In the genomic region with DNA sequence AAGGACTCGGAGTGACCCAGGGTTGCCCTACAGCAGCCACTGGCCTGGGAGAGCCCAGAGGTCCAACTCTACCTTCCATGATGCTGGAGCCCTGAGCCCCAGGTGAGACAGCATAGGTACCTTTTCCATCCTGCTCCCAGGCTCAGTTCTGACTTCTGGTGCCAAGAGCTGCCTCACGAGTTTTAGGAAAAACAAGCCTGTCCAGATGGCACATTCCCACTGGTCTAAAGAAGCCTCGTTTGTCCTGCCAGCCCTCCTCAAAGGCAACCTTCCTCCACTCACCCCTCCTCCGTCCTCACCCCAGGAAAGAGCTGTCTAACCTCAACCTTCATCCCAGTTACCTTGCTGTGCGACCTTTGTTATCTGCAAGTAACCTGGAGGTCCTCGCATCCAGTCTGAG, we compare ENCODE assay signal across 19 cellular contexts. TPM values are rescaled to one million over a fixed set of nuclear protein-coding genes. Genes with fewer than 3 reads are reported as not detected.
DNase-seq lines count a peak whose midpoint lies in the region; ATAC-seq, FAIRE-seq and TF ChIP-seq lines count a peak whose summit lies in the region.
"Had no signal": no experiment of that assay in that cellular context is flagged by ENCODE, and none has a peak within 500 bp of the region (broad histone marks: within the 10 kb centered on the region; RNA-seq: fewer than 3 reads in every experiment).

No MANE protein-coding gene starts in this region.

- no peak overlapping the region for H3K9ac ChIP-seq in BLaER1 treated with 17β-estradiol and CSF1 and Interleukin-3, amounts not matched to agents 10 nM and 100 nM
- no peak overlapping the region for H3K9ac ChIP-seq in IMR-90 (ENCODE audit: low read depth, low read length)
- H3K9ac ChIP-seq: BLaER1 had no signal

- no peak for TF ChIP-seq POLR2A in IMR-90 (IDR thresholded peaks at IDR 0.05; ENCODE audit: low read depth, low read length)

- ATAC-seq in IMR-90 (ENCODE audit: low read depth), result no peak
- ATAC-seq in Right ventricle myocardium inferior, result no peak
- ATAC-seq: CD8-positive, alpha-beta T cell; GM12878 had no signal

- H2AFZ ChIP-seq in IMR-90 (replicated peaks; ENCODE audit: low read length, poor library complexity), result no peak overlapping the region

- H3K27me3 Mint-ChIP-seq in osteocyte (ENCODE audit: unreplicated experiment), result peaks cover 47% of the 10 kb centered on the region

- no peak overlapping the region for H2BK120ac ChIP-seq in IMR-90 (ENCODE audit: low read depth, low read length)

- no peak overlapping the region for H3K23ac ChIP-seq in IMR-90 (ENCODE audit: low read depth, low read length)

- POLR2A ChIA-PET in IMR-90 (lab: Charles Lee; ENCODE audit: unreplicated experiment), result no interaction called here

- FAIRE-seq in D721Med (lab: Jason Lieb, UNC), result no peak
- FAIRE-seq: GM12878, GM19239 had no signal

- H3K4me2 ChIP-seq in BLaER1 treated with 17β-estradiol and CSF1 and Interleukin-3, amounts not matched to agents 10 nM and 100 nM, result peak overlapping the region in 10 of 11 experiments; percentile 6 to 79 (median 67); a peak in 10 of 22 replicates
- H3K4me2 ChIP-seq in IMR-90 (ENCODE audit: low read depth, low read length), result no peak overlapping the region

- no peaks in the 10 kb centered on the region for H3K9me3 Mint-ChIP-seq in osteocyte (ENCODE audit: unreplicated experiment)
- H3K9me3 Mint-ChIP-seq: CD8-positive, alpha-beta T cell had no signal

- H3K27ac ChIP-seq in BLaER1 treated with 17β-estradiol and CSF1 and Interleukin-3, amounts not matched to agents 10 nM and 100 nM, result no peak overlapping the region
- no peak overlapping the region for H3K27ac ChIP-seq in IMR-90 (ENCODE audit: insufficient read depth, low read length)
- H3K27ac ChIP-seq in coronary artery, result no peak overlapping the region
- H3K27ac ChIP-seq: BLaER1, HL-60 had no signal

- H2BK5ac ChIP-seq in IMR-90 (ENCODE audit: low read depth, low read length, poor library complexity, severe bottlenecking), result no peak overlapping the region

- DNase-seq in IMR-90, result no peak
- DNase-seq in coronary artery (ENCODE audit: low spot score), result peak; percentile 33
- DNase-seq in osteocyte (ENCODE audit: extremely low spot score, unreplicated experiment), result peak; percentile 42
- no peak for DNase-seq in Right ventricle myocardium inferior (ENCODE audit: missing footprints)
- DNase-seq in D721Med (ENCODE audit: insufficient read length, low spot score), result no peak
- no peak for DNase-seq in NCI-H2029 (lab: John Stamatoyannopoulos, UW)
- DNase-seq: 8988T; Calu3; CD8-positive, alpha-beta T cell; DMS79 treated with DMSO at 0.1 percent for 48 hours; KBM-7 had no signal

- H4K91ac ChIP-seq in IMR-90 (ENCODE audit: insufficient read depth, low read depth, low read length), result no peak overlapping the region

- no peak overlapping the region for H2BK20ac ChIP-seq in IMR-90 (ENCODE audit: low read depth, low read length)

- in situ Hi-C loops in IMR-90 (cut with MboI; ENCODE audit: low sequenced_read_pairs), result no loop called here

- TF ChIP-seq RAD21 in IMR-90 (IDR thresholded peaks at IDR 0.05; ENCODE audit: low read length), result no peak

- H2AK5ac ChIP-seq in IMR-90 (ENCODE audit: low read depth, low read length), result no peak overlapping the region

- H2BK15ac ChIP-seq in IMR-90 (ENCODE audit: low read depth, low read length), result no peak overlapping the region

- no peaks in the 10 kb centered on the region for H3K27me3 ChIP-seq in BLaER1 treated with 17β-estradiol and CSF1 and Interleukin-3, amounts not matched to agents 10 nM and 100 nM
- H3K27me3 ChIP-seq in IMR-90 (ENCODE audit: control insufficient read depth, insufficient read depth, low read length), result peaks cover 32% of the 10 kb centered on the region
- H3K27me3 ChIP-seq: BLaER1 had no signal

- no peak overlapping the region for H3K27ac Mint-ChIP-seq in osteocyte (ENCODE audit: unreplicated experiment)
- H3K27ac Mint-ChIP-seq: CD8-positive, alpha-beta T cell; IgD-negative memory B cell had no signal

- H4K8ac ChIP-seq in IMR-90 (ENCODE audit: low read depth in 2 of 2, low read length in 2 of 2), result no peak overlapping the region

- BruUV-seq in IMR-90 (replicated peaks; lab: Mats Ljungman, UMichigan), result no TSS peak

- dilution Hi-C loops in IMR-90 (cut with HindIII; ENCODE audit: low sequenced_read_pairs, unreplicated experiment), result no loop called here

- H3K18ac ChIP-seq in IMR-90 (ENCODE audit: low read depth, low read length), result no peak overlapping the region; the same call in 1 of the 2 replicates

- no peak overlapping the region; the same call in 1 of the 2 replicates for H4K5ac ChIP-seq in IMR-90 (ENCODE audit: low read depth, low read length)

- peaks cover 2% of the 10 kb centered on the region for H3K4me1 Mint-ChIP-seq in osteocyte (ENCODE audit: unreplicated experiment)

- no peaks in the 10 kb centered on the region for H3K36me3 Mint-ChIP-seq in osteocyte (ENCODE audit: unreplicated experiment)
- H3K36me3 Mint-ChIP-seq: CD8-positive, alpha-beta T cell; IgD-negative memory B cell had no signal

- H3K9me1 ChIP-seq in IMR-90 (ENCODE audit: insufficient read depth, low read length), result peaks cover 4% of the 10 kb centered on the region; the same call in 1 of the 2 replicates

- H3K14ac ChIP-seq in IMR-90 (replicated peaks; ENCODE audit: low read depth, low read length), result no peak overlapping the region

- peaks cover 7 to 61% (median 10%) of the 10 kb centered on the region in 10 experiments for H3K4me1 ChIP-seq in BLaER1 treated with 17β-estradiol and CSF1 and Interleukin-3, amounts not matched to agents 10 nM and 100 nM
- peaks cover 11% of the 10 kb centered on the region; the same call in 1 of the 2 replicates for H3K4me1 ChIP-seq in IMR-90 (ENCODE audit: control insufficient read depth, insufficient read depth, low read length)

- H4K20me1 ChIP-seq in BLaER1 treated with 17β-estradiol and CSF1 and Interleukin-3, amounts not matched to agents 10 nM and 100 nM, result no peaks in the 10 kb centered on the region
- peaks cover 7% of the 10 kb centered on the region for H4K20me1 ChIP-seq in IMR-90 (ENCODE audit: insufficient read depth, low read length)
- H4K20me1 ChIP-seq: BLaER1 had no signal

- H3K4me3 Mint-ChIP-seq in osteocyte (ENCODE audit: unreplicated experiment), result no peak overlapping the region
- H3K4me3 Mint-ChIP-seq: CD8-positive, alpha-beta T cell; IgD-negative memory B cell had no signal

- CTCF ChIA-PET in IMR-90 (lab: Yijun Ruan, JAX), result no interaction called here

- no peak overlapping the region for H3K4me3 ChIP-seq in BLaER1 treated with 17β-estradiol and CSF1 and Interleukin-3, amounts not matched to agents 10 nM and 100 nM
- H3K4me3 ChIP-seq in IMR-90 (ENCODE audit: insufficient read depth, low read depth, low read length) (no peak overlapping the region), coronary artery (no peak overlapping the region)
- H3K4me3 ChIP-seq: BLaER1, GM12878 had no signal

- H3K56ac ChIP-seq in IMR-90 (ENCODE audit: extremely low read depth, insufficient read depth, low read length), result no peak overlapping the region

- TF ChIP-seq CTCF in IMR-90 (conservative IDR thresholded peaks at IDR 0.05; ENCODE audit: low read depth, low read length) (no peak), coronary artery (IDR thresholded peaks at IDR 0.05) (no peak), osteocyte (IDR thresholded peaks at IDR 0.05) (no peak), D721Med (IDR thresholded peaks at IDR 0.05; ENCODE audit: insufficient read depth, missing control alignments) (no peak)

- 89% methylated on average over 1 of the region's 6 CpGs; no CpG with 5 or more reads in 1 of the 2 experiments for WGBS in IMR-90 (ENCODE audit: extremely low coverage in 2 of 2, insufficient read length in 1 of 2), 2 experiments

- H3K4ac ChIP-seq in IMR-90 (ENCODE audit: low read depth, low read length), result peak overlapping the region; percentile 33; the same call in 1 of the 2 replicates

- no peaks in the 10 kb centered on the region for H3K79me1 ChIP-seq in IMR-90 (ENCODE audit: low read depth in 1 of 2, low read length in 2 of 2)

- H3K36me3 ChIP-seq in BLaER1 treated with 17β-estradiol and CSF1 and Interleukin-3, amounts not matched to agents 10 nM and 100 nM, result no peaks in the 10 kb centered on the region
- H3K36me3 ChIP-seq in IMR-90 (ENCODE audit: control insufficient read depth, insufficient read depth, low read length), result no peaks in the 10 kb centered on the region
- H3K36me3 ChIP-seq: BLaER1 had no signal

- peaks cover 0 to 5% (median 0%) of the 10 kb centered on the region in 11 experiments; a peak in 1 of 22 replicates for H3K9me3 ChIP-seq in BLaER1 treated with 17β-estradiol and CSF1 and Interleukin-3, amounts not matched to agents 10 nM and 100 nM (replicated peaks in 1 of 11)
- H3K9me3 ChIP-seq in IMR-90 (ENCODE audit: control insufficient read depth, insufficient read depth, low read length), result no peaks in the 10 kb centered on the region
- H3K9me3 ChIP-seq: BLaER1 had no signal

- H2AK9ac ChIP-seq in IMR-90 (replicated peaks; ENCODE audit: low read depth, low read length, poor library complexity), result no peak overlapping the region

- intact Hi-C loops in IMR-90 (cut with micrococcal nuclease) (no loop called here), Right ventricle myocardium inferior (cut with DNase I) (no loop called here)

TF ChIP-seq in IMR-90, 13 proteins besides CTCF, POLR2A, EP300 and RAD21:
- TF ChIP-seq USF2 (IDR thresholded peaks at IDR 0.05; ENCODE audit: low read depth, low read length) (no peak), CHD1 (IDR thresholded peaks at IDR 0.05; ENCODE audit: low read depth, low read length) (no peak), RFX5 (IDR thresholded peaks at IDR 0.05; ENCODE audit: low read depth, low read length) (no peak)

RNA-seq across cellular contexts. Expression of gene PRELP, which starts 53.5 kb away (rescaled TPM):
- total RNA-seq in IMR-90 (2012; rRNA removed) (under 0.01 TPM in 1 of 2 replicates, not detected in the other), osteocyte (0.94 and 1.0 TPM in 2 replicates), Right ventricle myocardium inferior (27.1 TPM)
- polyA plus RNA-seq in IMR-90 (2012; rRNA removed), result 0.47 and 0.56 TPM in 2 replicates
- polyA plus RNA-seq in IMR-90 (2012; cell fraction: cytosol; rRNA removed), result 0.25 and 0.69 TPM in 2 replicates
- 0.14 and 0.26 TPM in 2 replicates for polyA plus RNA-seq in IMR-90 (2012; cell fraction: nucleus; rRNA removed; ENCODE audit: low replicate concordance)
- total RNA-seq: A673; Calu3; CD8-positive, alpha-beta T cell; H4 had no signal
- polyA plus RNA-seq: IgD-negative memory B cell had no signal

Comparison
In these comparisons a context has a peak if more than half of its experiments do, and no peak if none do; other contexts are left out.
1. DNase-seq: peak in coronary artery (single experiment) and osteocyte (single experiment); none in IMR-90 (single experiment), Right ventricle myocardium inferior (single experiment), D721Med (single experiment) and NCI-H2029 (single experiment).
2. RNA of gene PRELP, which starts 53.5 kb away (total RNA-seq): 27.1 TPM in Right ventricle myocardium inferior (single experiment); 0.94 to 1.0 TPM in osteocyte and under 0.01 TPM in IMR-90; every median in the first group is over 10 times any median in the second.